ENCODE assay signal across 24 cellular contexts in the genomic region with DNA sequence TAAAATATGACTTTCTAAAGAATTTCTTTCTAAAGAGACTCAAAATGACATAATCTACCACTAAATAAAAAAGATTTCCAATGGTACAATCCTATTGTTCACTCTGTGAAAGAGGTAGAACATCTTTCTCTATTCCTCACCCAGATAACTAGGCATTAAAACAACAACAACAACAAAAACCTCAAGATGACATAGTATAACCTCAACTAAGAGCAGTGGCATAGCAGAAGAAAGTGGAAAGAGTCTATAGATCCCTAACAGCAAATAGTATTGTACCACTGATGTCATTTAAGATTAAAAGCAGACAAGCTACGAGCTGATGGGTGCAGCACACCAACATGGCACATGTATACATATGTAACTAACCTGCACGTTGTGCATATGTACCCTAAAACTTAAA.
"Had no signal": no experiment of that assay in that cellular context is flagged by ENCODE, and none has a peak within 500 bp of the region (broad histone marks: within the 10 kb centered on the region; RNA-seq: fewer than 3 reads in every experiment).

No MANE protein-coding gene starts in this region.

- H3K36me3 Mint-ChIP-seq: natural killer cell treated with Interleukin-12 subunit alpha and Interleukin-12 subunit beta and Interleukin-15 and Interleukin-18, amount 100 ng/mL, for 72 hours had no signal

- H3K27ac ChIP-seq: epithelial cell of prostate, gastrocnemius medialis, lower lobe of right lung, neutrophil, pancreas, thoracic aorta, tibial nerve, upper lobe of left lung had no signal

- H3K27ac Mint-ChIP-seq: endodermal cell; natural killer cell treated with Interleukin-12 subunit alpha and Interleukin-12 subunit beta and Interleukin-15 and Interleukin-18, amount 100 ng/mL, for 72 hours; stimulated activated effector memory CD8-positive, alpha-beta T cell treated with anti-CD3 and anti-CD28 coated beads, Interleukin-12 subunit alpha, Interleukin-12 subunit beta, amount 100 ng/mL, for 72 hours had no signal

- H3K36me3 ChIP-seq: pancreas, thoracic aorta had no signal

- H3K27me3 Mint-ChIP-seq: natural killer cell treated with Interleukin-12 subunit alpha and Interleukin-12 subunit beta and Interleukin-15 and Interleukin-18, amount 100 ng/mL, for 72 hours had no signal

- H3K4me3 Mint-ChIP-seq: endodermal cell; natural killer cell treated with Interleukin-12 subunit alpha and Interleukin-12 subunit beta and Interleukin-15 and Interleukin-18, amount 100 ng/mL, for 72 hours; neural crest cell; stimulated activated effector memory CD8-positive, alpha-beta T cell treated with anti-CD3 and anti-CD28 coated beads, Interleukin-12 subunit alpha, Interleukin-12 subunit beta, amount 100 ng/mL, for 72 hours had no signal

- H3K27me3 ChIP-seq: dorsolateral prefrontal cortex, gastrocnemius medialis, neutrophil, pancreas, tibial nerve, upper lobe of left lung had no signal

- H3K9me3 Mint-ChIP-seq: endodermal cell; natural killer cell treated with Interleukin-12 subunit alpha and Interleukin-12 subunit beta and Interleukin-15 and Interleukin-18, amount 100 ng/mL, for 72 hours; neural crest cell; stimulated activated effector memory CD8-positive, alpha-beta T cell treated with anti-CD3 and anti-CD28 coated beads, Interleukin-12 subunit alpha, Interleukin-12 subunit beta, amount 100 ng/mL, for 72 hours had no signal

- H3K4me3 ChIP-seq: dorsolateral prefrontal cortex, gastrocnemius medialis, lower lobe of right lung, pancreas, smooth muscle cell, thoracic aorta, tibial nerve, upper lobe of left lung had no signal

- ATAC-seq: esophagus mucosa; gastrocnemius medialis; left ventricle myocardium superior; lower lobe of right lung; natural killer cell treated with Interleukin-12 subunit alpha and Interleukin-12 subunit beta and Interleukin-15 and Interleukin-18, amount 100 ng/mL, for 72 hours; pancreas; sciatic nerve; stimulated activated effector memory CD8-positive, alpha-beta T cell treated with anti-CD3 and anti-CD28 coated beads, Interleukin-12 subunit alpha, Interleukin-12 subunit beta, amount 100 ng/mL, for 72 hours had no signal

- H3K9me3 ChIP-seq: gastrocnemius medialis, lower lobe of right lung, neutrophil, pancreas, thoracic aorta, tibial nerve, upper lobe of left lung had no signal

- DNase-seq: dorsolateral prefrontal cortex; effector CD4-positive, alpha-beta T cell; endodermal cell; foreskin fibroblast; gastrocnemius medialis; head of caudate nucleus; left ventricle myocardium superior; lower lobe of right lung; pancreas; stimulated activated CD4-positive, alpha-beta T cell treated with anti-CD3 and anti-CD28 coated beads, Interleukin-12 subunit alpha, Interleukin-12 subunit beta, amount 100 ng/mL, for 4 hours; stimulated activated CD4-positive, alpha-beta T cell treated with anti-CD3 and anti-CD28 coated beads, Interleukin-2, amount 100 ng/mL, for 24 hours; stimulated activated CD4-positive, alpha-beta T cell treated with anti-CD3 and anti-CD28 coated beads, Interleukin-4, amount 100 ng/mL, for 24 hours; stimulated activated naive CD4-positive, alpha-beta T cell treated with Interleukin-2 at 50 U/mL for 16 hours; upper lobe of left lung had no signal
